8 cellular contexts compared by ENCODE assay signal in the genomic region with DNA sequence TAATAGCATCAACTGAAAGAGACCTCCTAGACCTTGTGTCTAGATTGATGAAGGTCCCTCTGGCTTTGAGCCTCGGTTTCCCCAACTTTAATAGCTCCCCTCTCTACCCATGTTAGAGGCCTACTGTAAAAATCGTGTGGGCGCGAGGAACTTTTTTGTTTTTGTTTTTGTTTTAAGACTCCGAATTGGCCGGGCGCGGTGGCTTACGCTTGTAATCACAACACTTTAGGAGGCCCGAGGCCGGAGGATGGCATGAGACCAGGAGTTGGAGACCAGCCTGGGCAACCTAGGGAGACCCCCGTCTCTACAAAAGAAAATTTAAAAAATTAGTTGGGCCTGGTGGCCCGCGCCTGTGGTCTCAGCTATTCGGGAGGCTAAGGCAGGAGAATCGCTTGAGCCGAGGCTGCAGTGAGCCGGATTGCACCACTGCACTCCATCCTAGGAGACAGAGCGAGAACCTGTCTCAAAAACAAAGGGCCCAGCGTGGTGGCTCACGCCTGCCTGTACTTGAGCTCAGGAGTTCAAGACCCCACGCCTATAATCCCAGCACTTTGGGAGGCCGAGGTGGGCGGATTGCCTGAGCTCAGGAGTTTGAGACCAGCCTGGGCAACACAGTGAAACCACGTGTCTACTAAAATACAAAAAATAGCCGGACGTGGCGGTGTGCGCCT. TPM values are rescaled to one million over a fixed set of nuclear protein-coding genes. Genes with fewer than 3 reads are reported as not detected.
A peak's percentile ranks its signal among the peaks of the same experiment; 100 is the strongest.
DNase-seq lines count a peak whose midpoint lies in the region; TF ChIP-seq lines count a peak whose summit lies in the region.

No MANE protein-coding gene starts in this region.

- H2AFZ ChIP-seq in H9 (ENCODE audit: low read length), result no peak overlapping the region
- H2AFZ ChIP-seq in SU-DHL-6 (ENCODE audit: low read depth, low read length, severe bottlenecking), result peak overlapping the region; percentile 30
- peak overlapping the region; percentile 83 for H2AFZ ChIP-seq in fibroblast of lung (ENCODE audit: low read length)

- H2BK120ac ChIP-seq in H9 (ENCODE audit: low read depth, low read length, poor library complexity, severe bottlenecking), result no peak overlapping the region

- H3K79me1 ChIP-seq in H9 (ENCODE audit: insufficient read depth, low read depth, low read length, poor library complexity, severe bottlenecking), result peaks cover 16% of the 10 kb centered on the region

- no peaks in the 10 kb centered on the region for H3K27me3 ChIP-seq in H9 (ENCODE audit: insufficient read depth, low read length)
- no peaks in the 10 kb centered on the region for H3K27me3 ChIP-seq in SU-DHL-6 (ENCODE audit: low read length)
- no peaks in the 10 kb centered on the region for H3K27me3 ChIP-seq in fibroblast of lung (ENCODE audit: control insufficient read depth, insufficient read depth, low read length)

- peak overlapping the region; percentile 97 to 99 (median 99) for H3K27ac Mint-ChIP-seq in H9

- H3K9ac ChIP-seq in H9 (ENCODE audit: extremely low read depth, insufficient read length, low read length) (peak overlapping the region; percentile 79), SU-DHL-6 (ENCODE audit: low read length) (peak overlapping the region; percentile 94), fibroblast of lung (ENCODE audit: insufficient read depth, low read length) (peak overlapping the region; percentile 58)

- H3K36me3 ChIP-seq in SU-DHL-6 (ENCODE audit: low read length) (no peaks in the 10 kb centered on the region), fibroblast of lung (ENCODE audit: control insufficient read depth, insufficient read depth, low read length) (no peaks in the 10 kb centered on the region)

- no peak overlapping the region for H2BK20ac ChIP-seq in H9 (ENCODE audit: low read depth, low read length, poor library complexity, severe bottlenecking)

- H3T11ph ChIP-seq in H9 (ENCODE audit: low read length), result no peak overlapping the region

- H3K14ac ChIP-seq in H9 (ENCODE audit: insufficient read depth, low read length), result peak overlapping the region; percentile 43; the same call in 1 of the 2 replicates

- peak overlapping the region; percentile 22 for H3K27ac ChIP-seq in H9 (ENCODE audit: insufficient read length, low read depth, low read length)
- H3K27ac ChIP-seq in SU-DHL-6 (ENCODE audit: low read depth, low read length), result peak overlapping the region; percentile 99
- H3K27ac ChIP-seq in fibroblast of lung (ENCODE audit: insufficient read depth, low read length), result peak overlapping the region; percentile 92

- H3F3A ChIP-seq in SU-DHL-6 (ENCODE audit: insufficient read depth), result peaks cover 40% of the 10 kb centered on the region

- no peak for DNase-seq in H9
- DNase-seq in fibroblast of lung (ENCODE audit: low read depth in 2 of 2), result no peak
- no peak for DNase-seq in retinal pigment epithelial cell (ENCODE audit: low read depth)
- no peak for DNase-seq in NCI-H1694 treated with DMSO at 0.1 percent for 48 hours (lab: John Stamatoyannopoulos, UW)
- no peak for DNase-seq in islet precursor cell
- DNase-seq in pons (ENCODE audit: low spot score), result no peak
- DNase-seq in retina, result no peak

- H3K18ac ChIP-seq in H9 (ENCODE audit: insufficient read length, low read depth, low read length), result no peak overlapping the region

- H3K9me3 Mint-ChIP-seq in H9, result no peaks in the 10 kb centered on the region

- H3K4me1 ChIP-seq in H9 (ENCODE audit: insufficient read depth, low read length), result peaks cover 8% of the 10 kb centered on the region; the same call in 1 of the 2 replicates
- peaks cover 3% of the 10 kb centered on the region for H3K4me1 ChIP-seq in fibroblast of lung (ENCODE audit: control insufficient read depth, extremely low read depth, insufficient read depth, low read length)

- no peak overlapping the region for H4K8ac ChIP-seq in H9 (replicated peaks; ENCODE audit: insufficient read length, low read depth, low read length)

- H4K20me1 ChIP-seq in H9 (ENCODE audit: control insufficient read depth, insufficient read depth, insufficient read length) (peaks cover 3% of the 10 kb centered on the region), SU-DHL-6 (ENCODE audit: low read depth, low read length) (no peaks in the 10 kb centered on the region), fibroblast of lung (ENCODE audit: control insufficient read depth, extremely low read depth, insufficient read depth, low read length) (no peaks in the 10 kb centered on the region)

- peaks cover 31% of the 10 kb centered on the region; the same call in 1 of the 2 replicates for H3K79me2 ChIP-seq in H9 (ENCODE audit: insufficient read depth, low read length)
- H3K79me2 ChIP-seq in SU-DHL-6 (ENCODE audit: insufficient read depth, low read length), result peaks cover 40% of the 10 kb centered on the region
- peaks cover 39% of the 10 kb centered on the region for H3K79me2 ChIP-seq in fibroblast of lung (ENCODE audit: control insufficient read depth, insufficient read depth, low read length)

- no peak overlapping the region for H3K4ac ChIP-seq in H9 (ENCODE audit: low read depth, low read length)

- no peaks in the 10 kb centered on the region; the same call in 1 of the 2 replicates for H3K27me3 Mint-ChIP-seq in H9 (ENCODE audit: low read depth)

- no peak overlapping the region for H4K5ac ChIP-seq in H9 (ENCODE audit: insufficient read length, low read depth, low read length)

- H3K4me1 Mint-ChIP-seq in H9, result peaks cover 33 to 44% of the 10 kb centered on the region in 2 experiments

- H3K4me3 Mint-ChIP-seq in H9, result peak overlapping the region; percentile 77 to 90

- WGBS in H9 (ENCODE audit: extremely low coverage, insufficient read length, low lambda C conversion rate), result no CpG with 5 or more reads among the region's 29 CpGs

- no peak overlapping the region for H4K91ac ChIP-seq in H9 (ENCODE audit: insufficient read length, low read depth, low read length)

- no peak overlapping the region for H2BK5ac ChIP-seq in H9 (ENCODE audit: insufficient read length, low read length)

- H3K4me2 ChIP-seq in H9 (ENCODE audit: insufficient read depth, insufficient read length, low read length) (peak overlapping the region; percentile 56), SU-DHL-6 (ENCODE audit: low read depth, low read length, poor library complexity, severe bottlenecking) (peak overlapping the region; percentile 93), fibroblast of lung (ENCODE audit: extremely low read depth, insufficient read depth, low read length) (peak overlapping the region; percentile 90)

- no peaks in the 10 kb centered on the region for H3K9me2 ChIP-seq in SU-DHL-6 (replicated peaks; ENCODE audit: insufficient read depth, low read length)

- TF ChIP-seq CTCF in H9 (conservative IDR thresholded peaks at IDR 0.05) (no peak), SU-DHL-6 (IDR thresholded peaks at IDR 0.05; ENCODE audit: insufficient read depth, low read length, poor library complexity, severe bottlenecking) (no peak), fibroblast of lung (conservative IDR thresholded peaks at IDR 0.05 in 1 of 2, IDR thresholded peaks at IDR 0.05 in 1 of 2; ENCODE audit: low read depth in 1 of 2, low read length in 2 of 2) (no peak), retinal pigment epithelial cell (conservative IDR thresholded peaks at IDR 0.05; ENCODE audit: low read depth, low read length) (no peak)

- H3K36me3 Mint-ChIP-seq in H9 (ENCODE audit: insufficient read depth in 1 of 3, low read depth in 3 of 3), result peaks cover 5 to 10% (median 9%) of the 10 kb centered on the region in 3 experiments

- H3K23me2 ChIP-seq in H9 (ENCODE audit: insufficient read length, low read depth, low read length, poor library complexity, severe bottlenecking), result peaks cover 9% of the 10 kb centered on the region

- H3K9me3 ChIP-seq in H9 (ENCODE audit: control insufficient read depth, low read depth, low read length) (no peaks in the 10 kb centered on the region), SU-DHL-6 (ENCODE audit: insufficient read depth, low read length) (no peaks in the 10 kb centered on the region), fibroblast of lung (ENCODE audit: control insufficient read depth, insufficient read depth, low read depth, low read length) (no peaks in the 10 kb centered on the region)

- no peak overlapping the region for H3K56ac ChIP-seq in H9 (ENCODE audit: insufficient read length, low read depth, low read length)

- H3K4me3 ChIP-seq in SU-DHL-6 (ENCODE audit: insufficient read depth, low read length, poor library complexity, severe bottlenecking) (peak overlapping the region; percentile 73), fibroblast of lung (replicated peaks in 1 of 4; ENCODE audit: control extremely low read depth in 1 of 4, insufficient read depth in 1 of 4, low read depth in 3 of 4, low read length in 4 of 4) (peak overlapping the region; percentile 37 to 57 (median 47)), retinal pigment epithelial cell (ENCODE audit: low read length) (peak overlapping the region; percentile 49)

- no peak overlapping the region for H2BK12ac ChIP-seq in H9 (ENCODE audit: insufficient read length, low read depth, low read length)

- H3K23ac ChIP-seq in H9 (ENCODE audit: insufficient read length, low read depth, low read length), result no peak overlapping the region

- no peak overlapping the region for H2BK15ac ChIP-seq in H9 (ENCODE audit: low read depth, low read length)

- H2AK5ac ChIP-seq in H9 (ENCODE audit: insufficient read length, low read length), result no peak overlapping the region

RNA-seq across cellular contexts. Expression of gene PPP6R1, which starts 0.9 kb away (rescaled TPM):
- total RNA-seq in H9 (2021), result 76.2 and 79.7 TPM in 2 replicates
- total RNA-seq in fibroblast of lung, result 19.3 and 34.0 TPM in 2 replicates
- 28.5 and 43.1 TPM in 2 replicates for polyA plus RNA-seq in fibroblast of lung
- 31.9 and 51.3 TPM in 2 replicates for polyA plus RNA-seq in fibroblast of lung (2012)
- 114 and 154 TPM in 2 replicates for polyA minus RNA-seq in fibroblast of lung (ENCODE audit: low replicate concordance)

RNA-seq across cellular contexts. Expression of gene HSPBP1, which starts 20.2 kb away (rescaled TPM):
- total RNA-seq in H9 (2021), result 47.4 and 50.7 TPM in 2 replicates
- 19.8 and 21.5 TPM in 2 replicates for total RNA-seq in fibroblast of lung
- 12.5 and 15.8 TPM in 2 replicates for polyA plus RNA-seq in fibroblast of lung
- 26.9 and 42.7 TPM in 2 replicates for polyA plus RNA-seq in fibroblast of lung (2012)
- polyA minus RNA-seq in fibroblast of lung (ENCODE audit: low replicate concordance), result 20.4 and 22.7 TPM in 2 replicates

RNA-seq across cellular contexts. Expression of gene BRSK1, which starts 24.1 kb away (rescaled TPM):
- 43.5 and 47.0 TPM in 2 replicates for total RNA-seq in H9 (2021)
- 3.9 and 5.1 TPM in 2 replicates for total RNA-seq in fibroblast of lung
- polyA plus RNA-seq in fibroblast of lung, result 5.1 and 8.4 TPM in 2 replicates
- 3.2 and 4.5 TPM in 2 replicates for polyA plus RNA-seq in fibroblast of lung (2012)
- polyA minus RNA-seq in fibroblast of lung (ENCODE audit: low replicate concordance), result 5.6 TPM in 2 replicates

RNA-seq across cellular contexts. Expression of gene TMEM86B, which starts 31.1 kb away (rescaled TPM):
- total RNA-seq in H9 (2021) (3.6 and 4.5 TPM in 2 replicates), fibroblast of lung (1.3 TPM in 2 replicates)
- 0.34 and 0.62 TPM in 2 replicates for polyA plus RNA-seq in fibroblast of lung
- polyA plus RNA-seq in fibroblast of lung (2012), result 1.3 and 1.8 TPM in 2 replicates
- polyA minus RNA-seq in fibroblast of lung (ENCODE audit: low replicate concordance), result 1.7 and 1.8 TPM in 2 replicates

RNA-seq across cellular contexts. Expression of gene PTPRH, which starts 50.4 kb away (rescaled TPM):
- total RNA-seq in H9 (2021), result 0.24 and 0.33 TPM in 2 replicates
- 7.7 and 19.5 TPM in 2 replicates for total RNA-seq in fibroblast of lung
- 2.5 and 4.4 TPM in 2 replicates for polyA plus RNA-seq in fibroblast of lung
- 2.9 and 5.2 TPM in 2 replicates for polyA plus RNA-seq in fibroblast of lung (2012)
- 14.9 and 20.1 TPM in 2 replicates for polyA minus RNA-seq in fibroblast of lung (ENCODE audit: low replicate concordance)

Comparison
In these comparisons a context has a peak if more than half of its experiments do, and no peak if none do; other contexts are left out.
1. H3K27ac ChIP-seq: peak in every context shown above with its lines; median percentile 99 in SU-DHL-6; 92 in fibroblast of lung; 22 in H9.